ENCODE assay signal across 20 cellular contexts in genomic region chr16:57956924-57957323, GRCh38. TPM values are rescaled to one million over a fixed set of nuclear protein-coding genes. Genes with fewer than 3 reads are reported as not detected.
DNase-seq lines count a peak whose midpoint lies in the region; ATAC-seq and TF ChIP-seq lines count a peak whose summit lies in the region.
"Had no signal": no experiment of that assay in that cellular context is flagged by ENCODE, and none has a peak within 500 bp of the region (broad histone marks: within the 10 kb centered on the region; RNA-seq: fewer than 3 reads in every experiment).

No MANE protein-coding gene starts in this region.

- H3K36me3 Mint-ChIP-seq in endodermal cell (ENCODE audit: low read depth): no peaks in the 10 kb centered on the region
- H3K36me3 Mint-ChIP-seq: CD4-positive, CD25-positive, alpha-beta regulatory T cell; CD8-positive, alpha-beta memory T cell had no signal

- H3K23ac ChIP-seq in neuronal stem cell (ENCODE audit: low read depth, low read length, poor library complexity): no peak overlapping the region

- H3K4ac ChIP-seq in neuronal stem cell (ENCODE audit: low read length): no peak overlapping the region

- H3K27ac ChIP-seq in endodermal cell (ENCODE audit: low read depth, low read length) (no peak overlapping the region), neuronal stem cell (replicated peaks; ENCODE audit: low read length) (no peak overlapping the region)

- no peak overlapping the region for H2BK120ac ChIP-seq in neuronal stem cell (ENCODE audit: low read depth, low read length)

- no peak for ATAC-seq in Right ventricle myocardium superior (ENCODE audit: poor library complexity)
- ATAC-seq: HCT116 had no signal

- H3K9ac ChIP-seq in endodermal cell (ENCODE audit: extremely low read depth, low read length, poor library complexity, severe bottlenecking): no peak overlapping the region
- no peak overlapping the region for H3K9ac ChIP-seq in neuronal stem cell (ENCODE audit: low read depth, low read length, poor library complexity)

- H3K18ac ChIP-seq in neuronal stem cell (ENCODE audit: low read length): peak overlapping the region; percentile 71

- H3K4me1 ChIP-seq in endodermal cell (ENCODE audit: control insufficient read depth, insufficient read depth, low read length) (peaks cover 12% of the 10 kb centered on the region), neuronal stem cell (ENCODE audit: control insufficient read depth in 2 of 2, insufficient read depth in 1 of 2, low read depth in 1 of 2, low read length in 2 of 2) (peaks cover 0 to 4% of the 10 kb centered on the region in 2 donors)
- H3K4me1 ChIP-seq: BE2C had no signal

- peak overlapping the region; percentile 20 for H2BK15ac ChIP-seq in neuronal stem cell (ENCODE audit: low read length)

- no peak overlapping the region for H4K8ac ChIP-seq in neuronal stem cell (ENCODE audit: low read depth, low read length)

- H3K4me3 ChIP-seq in endodermal cell (ENCODE audit: low read length) (no peak overlapping the region), neuronal stem cell (ENCODE audit: low read length in 2 of 2) (no peak overlapping the region)
- H3K4me3 ChIP-seq: GM23338 had no signal

- H2AK5ac ChIP-seq in neuronal stem cell (ENCODE audit: low read depth, low read length): peak overlapping the region; percentile 68

- WGBS in endodermal cell (ENCODE audit: insufficient coverage in 1 of 2, insufficient read length in 1 of 2), 2 experiments: 89 to 96% methylated on average over 1 of the region's 1 CpG
- WGBS in neuronal stem cell (ENCODE audit: extremely low coverage in 2 of 2, insufficient read length in 2 of 2, insufficient replicate concordance in 1 of 2), 2 donors: no CpG with 5 or more reads among the region's 1 CpG

- H2BK12ac ChIP-seq in neuronal stem cell (ENCODE audit: low read length): peak overlapping the region; percentile 41

- no peak overlapping the region for H3K14ac ChIP-seq in neuronal stem cell (ENCODE audit: low read length)

- no peaks in the 10 kb centered on the region for H3K79me1 ChIP-seq in neuronal stem cell (ENCODE audit: low read depth, low read length)

- H3K9me3 Mint-ChIP-seq in endodermal cell: no peaks in the 10 kb centered on the region
- H3K9me3 Mint-ChIP-seq: CD4-positive, CD25-positive, alpha-beta regulatory T cell; CD8-positive, alpha-beta memory T cell; GM23338; HFFc6 had no signal

- H3K36me3 ChIP-seq in endodermal cell (ENCODE audit: control insufficient read depth, insufficient read depth, low read length) (no peaks in the 10 kb centered on the region), neuronal stem cell (replicated peaks in 1 of 2; ENCODE audit: control insufficient read depth in 2 of 2, insufficient read depth in 2 of 2, low read length in 2 of 2) (no peaks in the 10 kb centered on the region)
- H3K36me3 ChIP-seq: BE2C had no signal

- no peaks in the 10 kb centered on the region for H3K27me3 Mint-ChIP-seq in endodermal cell (ENCODE audit: insufficient read depth)

- no peak overlapping the region for H3K4me3 Mint-ChIP-seq in endodermal cell
- H3K4me3 Mint-ChIP-seq: CD4-positive, CD25-positive, alpha-beta regulatory T cell; GM23338; HFFc6 had no signal

- no peak overlapping the region for H2AFZ ChIP-seq in neuronal stem cell (ENCODE audit: low read length)
- H2AFZ ChIP-seq: GM23338 had no signal

- H3K9me3 ChIP-seq in endodermal cell (ENCODE audit: control insufficient read depth, low read length): no peaks in the 10 kb centered on the region
- H3K9me3 ChIP-seq in neuronal stem cell (replicated peaks in 1 of 2; ENCODE audit: control insufficient read depth in 2 of 2, insufficient read depth in 1 of 2, low read depth in 1 of 2, low read length in 2 of 2): peaks cover 0 to 3% of the 10 kb centered on the region in 2 donors
- H3K9me3 ChIP-seq: BE2C had no signal

- H3K4me1 Mint-ChIP-seq in endodermal cell: peaks cover 30% of the 10 kb centered on the region
- H3K4me1 Mint-ChIP-seq: CD8-positive, alpha-beta memory T cell had no signal

- H4K91ac ChIP-seq in neuronal stem cell (ENCODE audit: low read depth, low read length, poor library complexity): no peak overlapping the region

- no peak overlapping the region for H3K4me2 ChIP-seq in neuronal stem cell (ENCODE audit: insufficient read depth, low read length, poor library complexity, severe bottlenecking)
- H3K4me2 ChIP-seq: GM23338 had no signal

- peak; percentile 30 for DNase-seq in Right ventricle myocardium superior
- no peak for DNase-seq in cardiac septum (ENCODE audit: low spot score)
- DNase-seq in endodermal cell: no peak
- DNase-seq in neuronal stem cell (ENCODE audit: low spot score): no peak
- DNase-seq in HPDE6-E6E7 (ENCODE audit: extremely low spot score): no peak
- DNase-seq in MV-4-11 (lab: John Stamatoyannopoulos, UW): no peak
- DNase-seq in activated gamma-delta T cell (lab: John Stamatoyannopoulos, UW): no peak
- DNase-seq: ACHN; BE2C; C1 segment of cervical spinal cord; CD4-positive, CD25-positive, alpha-beta regulatory T cell; COR-L47; DMS 273 treated with DMSO at 0.1 percent for 48 hours; DMS79; GDM1; HFFc6 had no signal

- TF ChIP-seq CTCF in endodermal cell (conservative IDR thresholded peaks at IDR 0.05): no peak

- peak overlapping the region; percentile 84 for H3K27ac Mint-ChIP-seq in endodermal cell
- H3K27ac Mint-ChIP-seq: CD4-positive, CD25-positive, alpha-beta regulatory T cell; GM23338; HFFc6 had no signal

- H3K27me3 ChIP-seq in endodermal cell (ENCODE audit: control insufficient read depth, insufficient read depth, low read length, poor library complexity, severe bottlenecking): no peaks in the 10 kb centered on the region
- H3K27me3 ChIP-seq in neuronal stem cell (ENCODE audit: control insufficient read depth in 3 of 3, insufficient read depth in 3 of 3, low read depth in 1 of 3, low read length in 3 of 3): peaks cover 0 to 25% (median 0%) of the 10 kb centered on the region in 3 experiments
- H3K27me3 ChIP-seq: BE2C had no signal

- intact Hi-C loops in Right ventricle myocardium superior (cut with DNase I) (no loop called here), cardiac septum (cut with DNase I) (no loop called here)

- no peak overlapping the region for H2BK5ac ChIP-seq in neuronal stem cell (ENCODE audit: low read length)

RNA-seq across cellular contexts. Expression of gene CNGB1, which starts 14.0 kb away (rescaled TPM):
- total RNA-seq in Right ventricle myocardium superior (not detected), cardiac septum (not detected), endodermal cell (under 1 TPM; 0.29 to 0.60 TPM)
- 1.1 TPM for polyA plus RNA-seq in endodermal cell (2013, experiment 1 of 2)
- 0.50 TPM for polyA plus RNA-seq in endodermal cell (2013, experiment 2 of 2)
- polyA plus RNA-seq in neuronal stem cell (2013, experiment 1 of 2): 0.14 TPM
- 0.14 TPM for polyA plus RNA-seq in neuronal stem cell (2013, experiment 2 of 2)
- total RNA-seq: CD4-positive, CD25-positive, alpha-beta regulatory T cell; CD8-positive, alpha-beta memory T cell; GM23338; H7 had no signal
- polyA plus RNA-seq: CD4-positive, CD25-positive, alpha-beta regulatory T cell; CD8-positive, alpha-beta memory T cell; GM23338 had no signal

RNA-seq across cellular contexts. Expression of gene ZNF319, which starts 43.5 kb away (rescaled TPM):
- 8.1 TPM for total RNA-seq in Right ventricle myocardium superior
- 7.2 TPM for total RNA-seq in cardiac septum
- total RNA-seq in endodermal cell: 10 to 100 TPM in 1 of 2 donors, 1 to 10 TPM in 1; 9.8 to 10.8 TPM
- 11.5 TPM for polyA plus RNA-seq in endodermal cell (2013, experiment 1 of 2)
- polyA plus RNA-seq in endodermal cell (2013, experiment 2 of 2): 8.2 TPM
- polyA plus RNA-seq in neuronal stem cell (2013, experiment 1 of 2): 7.0 TPM
- polyA plus RNA-seq in neuronal stem cell (2013, experiment 2 of 2): 8.3 TPM

RNA-seq across cellular contexts. Expression of gene USB1, which starts 44.3 kb away (rescaled TPM):
- total RNA-seq in Right ventricle myocardium superior (32.1 TPM), cardiac septum (36.0 TPM), endodermal cell (100 to 1,000 TPM; 139 to 163 TPM)
- 62.2 TPM for polyA plus RNA-seq in endodermal cell (2013, experiment 1 of 2)
- polyA plus RNA-seq in endodermal cell (2013, experiment 2 of 2): 62.7 TPM
- polyA plus RNA-seq in neuronal stem cell (2013, experiment 1 of 2): 40.5 TPM
- polyA plus RNA-seq in neuronal stem cell (2013, experiment 2 of 2): 39.6 TPM
